In genomic region chr2:171146633-171147032, GRCh38 we compare ENCODE assay signal across 12 cellular contexts. TPM values are rescaled to one million over a fixed set of nuclear protein-coding genes. Genes with fewer than 3 reads are reported as not detected.
DNase-seq lines count a peak whose midpoint lies in the region; ATAC-seq, FAIRE-seq and TF ChIP-seq lines count a peak whose summit lies in the region.
"Had no signal": no experiment of that assay in that cellular context is flagged by ENCODE, and none has a peak within 500 bp of the region (broad histone marks: within the 10 kb centered on the region; RNA-seq: fewer than 3 reads in every experiment).

No MANE protein-coding gene starts in this region.

- peaks cover 88% of the 10 kb centered on the region for H3K79me2 ChIP-seq in endothelial cell of umbilical vein (ENCODE audit: control insufficient read depth, insufficient read depth, low read length)
- peaks cover 100% of the 10 kb centered on the region for H3K79me2 ChIP-seq in GM23248 (ENCODE audit: insufficient read depth)

- no peaks in the 10 kb centered on the region for H3K9me1 ChIP-seq in endothelial cell of umbilical vein (replicated peaks; ENCODE audit: control insufficient read depth, extremely low read depth, insufficient read depth, low read length)

- ATAC-seq in Panc1 = no peak
- no peak for ATAC-seq in HG02870 (IDR thresholded peaks at IDR 0.05; ENCODE audit: unreplicated experiment)
- ATAC-seq: activated CD8-positive, alpha-beta T cell treated with anti-CD3 and anti-CD28 coated beads, Interleukin-2, amount 10 ng/mL, durations not matched to agents 7 days and 5 days; foreskin keratinocyte had no signal

- TF ChIP-seq CTCF in Panc1 (IDR thresholded peaks at IDR 0.05) (no peak), endothelial cell of umbilical vein (IDR thresholded peaks at IDR 0.05; ENCODE audit: extremely low read depth in 1 of 2, insufficient read depth in 1 of 2, low read depth in 1 of 2, low read length in 2 of 2) (no peak), progenitor cell of endocrine pancreas (IDR thresholded peaks at IDR 0.05; ENCODE audit: unreplicated experiment) (no peak)

- peak; percentile 11 for FAIRE-seq in H54 (lab: Jason Lieb, UNC)
- peak; percentile 68 for FAIRE-seq in endothelial cell of umbilical vein (lab: Jason Lieb, UNC)

- no peaks in the 10 kb centered on the region for H3K9me2 ChIP-seq in GM23248 (ENCODE audit: insufficient read depth)

- H3K4me1 Mint-ChIP-seq in progenitor cell of endocrine pancreas (ENCODE audit: low read depth) = peaks cover 35% of the 10 kb centered on the region

- H3K9me3 ChIP-seq in Panc1 (ENCODE audit: control insufficient read depth, insufficient read depth, low read depth, low read length) (peaks cover 3% of the 10 kb centered on the region; the same call in 1 of the 2 replicates), endothelial cell of umbilical vein (replicated peaks; ENCODE audit: control insufficient read depth, insufficient read depth, low read length) (no peaks in the 10 kb centered on the region), GM23248 (ENCODE audit: low read depth) (no peaks in the 10 kb centered on the region)
- H3K9me3 ChIP-seq: stomach had no signal

- 91 to 100% methylated on average over 1 of the region's 1 CpG for WGBS in GM23248 (ENCODE audit: low coverage in 1 of 2, low lambda C conversion rate in 2 of 2, missing lambda C conversion rate in 2 of 2), 2 experiments

- H3K27ac Mint-ChIP-seq in progenitor cell of endocrine pancreas = peak overlapping the region; percentile 56
- H3K27ac Mint-ChIP-seq: activated CD8-positive, alpha-beta T cell treated with anti-CD3 and anti-CD28 coated beads, Interleukin-2, amount 10 ng/mL, durations not matched to agents 7 days and 5 days had no signal

- TSS peak; percentile 5 for BruUV-seq in Panc1 (replicated peaks; lab: Mats Ljungman, UMichigan)
- no TSS peak for BruUV-seq in endothelial cell of umbilical vein (replicated peaks; lab: Mats Ljungman, UMichigan)

- no peaks in the 10 kb centered on the region for H3K9me3 Mint-ChIP-seq in progenitor cell of endocrine pancreas (ENCODE audit: low read depth)

- DNase-seq in H54 (ENCODE audit: insufficient read length, low spot score) (no peak), Panc1 (ENCODE audit: low read depth, low spot score) (no peak), endothelial cell of umbilical vein (ENCODE audit: low read depth, low spot score) (peak; percentile 83), progenitor cell of endocrine pancreas (ENCODE audit: low spot score, unreplicated experiment) (no peak), GM23248 (no peak), NCI-H2029 treated with DMSO at 0.1 percent for 48 hours (lab: John Stamatoyannopoulos, UW) (no peak)
- DNase-seq: activated CD8-positive, alpha-beta T cell treated with anti-CD3 and anti-CD28 coated beads, Interleukin-2, amount 10 ng/mL, durations not matched to agents 7 days and 5 days; DND-41; NCI-H1694; stomach had no signal

- H3K27me3 ChIP-seq in Panc1 (ENCODE audit: control insufficient read depth, insufficient read depth, low read length) (no peaks in the 10 kb centered on the region), endothelial cell of umbilical vein (ENCODE audit: control insufficient read depth in 2 of 2, insufficient read depth in 2 of 2, low read length in 2 of 2) (no peaks in the 10 kb centered on the region), GM23248 (replicated peaks; ENCODE audit: insufficient read depth) (no peaks in the 10 kb centered on the region)
- H3K27me3 ChIP-seq: foreskin keratinocyte, stomach had no signal

- H2AFZ ChIP-seq in endothelial cell of umbilical vein (ENCODE audit: low read depth, low read length) = no peak overlapping the region
- no peak overlapping the region for H2AFZ ChIP-seq in GM23248

- CTCF ChIA-PET in Panc1 (lab: Charles Lee) = no interaction called here
- CTCF ChIA-PET in endothelial cell of umbilical vein (lab: Charles Lee) = interaction anchor here (1.0 to 2.8 kb wide), 5 partner anchors 10 to 269 kb away, joined by 3 to 22 read pairs (median 13); partner anchors contain the start of gene TLK1

- dilution Hi-C loops in endothelial cell of umbilical vein (cut with MboI; ENCODE audit: extremely low pct_ligation_motif_present, low sequenced_read_pairs) = no loop called here

- H4K20me1 ChIP-seq in endothelial cell of umbilical vein (replicated peaks; ENCODE audit: control insufficient read depth, extremely low read depth, insufficient read depth, low read length) (peaks cover 8% of the 10 kb centered on the region), GM23248 (ENCODE audit: insufficient read depth) (peaks cover 23% of the 10 kb centered on the region)

- H3K36me3 ChIP-seq in Panc1 (ENCODE audit: control insufficient read depth, insufficient read depth, low read length) = no peaks in the 10 kb centered on the region
- no peaks in the 10 kb centered on the region for H3K36me3 ChIP-seq in endothelial cell of umbilical vein (ENCODE audit: control insufficient read depth in 2 of 2, extremely low read depth in 1 of 2, insufficient read depth in 2 of 2, low read length in 2 of 2)
- no peaks in the 10 kb centered on the region for H3K36me3 ChIP-seq in GM23248 (ENCODE audit: low read depth)
- H3K36me3 ChIP-seq: stomach had no signal

- peak overlapping the region; percentile 35 for H3K9ac ChIP-seq in endothelial cell of umbilical vein (replicated peaks; ENCODE audit: extremely low read depth, insufficient read depth, low read length)
- H3K9ac ChIP-seq in GM23248 = no peak overlapping the region

- in situ Hi-C loops in Panc1 (cut with HindIII; ENCODE audit: low pct_unique_long_range_greater_than_20kb, low sequenced_read_pairs) = no loop called here
- in situ Hi-C loops in GM23248 (cut with MboI) = no loop called here

- H3K27me3 Mint-ChIP-seq in progenitor cell of endocrine pancreas = no peaks in the 10 kb centered on the region

- H3K4me2 ChIP-seq in endothelial cell of umbilical vein (ENCODE audit: insufficient read depth, low read length) = peak overlapping the region; percentile 51
- no peak overlapping the region for H3K4me2 ChIP-seq in GM23248 (ENCODE audit: unreplicated experiment)

- H3K4me1 ChIP-seq in Panc1 (ENCODE audit: control insufficient read depth, insufficient read depth, low read length) (peaks cover 15% of the 10 kb centered on the region; the same call in 1 of the 2 replicates), endothelial cell of umbilical vein (ENCODE audit: control insufficient read depth, extremely low read depth, insufficient read depth, low read length) (peaks cover 29% of the 10 kb centered on the region), GM23248 (ENCODE audit: insufficient read depth) (peaks cover 6% of the 10 kb centered on the region)

- H3F3A ChIP-seq in GM23248 (ENCODE audit: insufficient read depth) = peaks cover 8% of the 10 kb centered on the region; the same call in 1 of the 2 replicates

- intact Hi-C loops in Panc1 (cut with micrococcal nuclease; ENCODE audit: unreplicated experiment) = no loop called here
- intact Hi-C loops in endothelial cell of umbilical vein (cut with micrococcal nuclease) = loop anchor here (1.0 kb wide), 1 partner anchor 13 kb away; no protein-coding TSS in a partner anchor

- POLR2A ChIA-PET in Panc1 (lab: Charles Lee) (no interaction called here), endothelial cell of umbilical vein (lab: Charles Lee) (interaction anchor here (0.6 kb wide), 1 partner anchor 60 kb away, joined by 5 read pairs; no protein-coding TSS in a partner anchor)

- no peak overlapping the region for H3K4me3 Mint-ChIP-seq in progenitor cell of endocrine pancreas (ENCODE audit: low read depth)
- H3K4me3 Mint-ChIP-seq: activated CD8-positive, alpha-beta T cell treated with anti-CD3 and anti-CD28 coated beads, Interleukin-2, amount 10 ng/mL, durations not matched to agents 7 days and 5 days had no signal

- H3K36me3 Mint-ChIP-seq in progenitor cell of endocrine pancreas (ENCODE audit: insufficient read depth) = peaks cover 4% of the 10 kb centered on the region

- TF ChIP-seq POLR2A in H54 (IDR thresholded peaks at IDR 0.05; ENCODE audit: low read depth, low read length) = no peak
- no peak for TF ChIP-seq POLR2A in endothelial cell of umbilical vein (IDR thresholded peaks at IDR 0.05; ENCODE audit: low read depth, low read length)

- H3K4me3 ChIP-seq in Panc1 (ENCODE audit: low read depth in 2 of 2, low read length in 2 of 2) = no peak overlapping the region
- H3K4me3 ChIP-seq in endothelial cell of umbilical vein (replicated peaks in 1 of 3; ENCODE audit: insufficient read depth in 1 of 3, low read depth in 1 of 3, low read length in 3 of 3) = peak overlapping the region in 1 of 3 experiments; percentile 26
- H3K4me3 ChIP-seq in GM23248 = no peak overlapping the region
- H3K4me3 ChIP-seq: stomach had no signal

- H3K27ac ChIP-seq in Panc1 (ENCODE audit: low read length) = no peak overlapping the region
- H3K27ac ChIP-seq in endothelial cell of umbilical vein (ENCODE audit: insufficient read depth, low read depth, low read length) = peak overlapping the region; percentile 71
- no peak overlapping the region for H3K27ac ChIP-seq in GM23248
- H3K27ac ChIP-seq: foreskin keratinocyte had no signal

TF ChIP-seq in endothelial cell of umbilical vein, 7 proteins besides CTCF, POLR2A, EP300 and RAD21 (continues in another document):
- TF ChIP-seq MAX (IDR thresholded peaks at IDR 0.05; ENCODE audit: insufficient read depth, insufficient read length) (no peak), POLR2AphosphoS5 (IDR thresholded peaks at IDR 0.05; ENCODE audit: insufficient read depth, low read depth, low read length) (no peak), FOS (IDR thresholded peaks at IDR 0.05; ENCODE audit: borderline replicate concordance, insufficient read depth, low read length) (no peak), JUN (IDR thresholded peaks at IDR 0.05; ENCODE audit: borderline replicate concordance, insufficient read depth, insufficient read length, low read depth) (no peak), EZH2 (IDR thresholded peaks at IDR 0.05; ENCODE audit: borderline replicate concordance, low read depth, low read length, severe bottlenecking) (no peak)

RNA-seq across cellular contexts. Expression of gene TLK1, which starts 14.1 kb away (rescaled TPM):
- 92.9 TPM for total RNA-seq in Panc1 (2021; ENCODE audit: unreplicated experiment)
- 25.2 TPM for polyA plus RNA-seq in Panc1 (2012; ENCODE audit: insufficient read length)
- total RNA-seq in endothelial cell of umbilical vein = 53.7 and 62.7 TPM in 2 replicates
- polyA plus RNA-seq in endothelial cell of umbilical vein = 4.1 and 5.8 TPM in 2 replicates
- 9.5 and 9.7 TPM in 2 replicates for polyA plus RNA-seq in endothelial cell of umbilical vein (2011; cell fraction: cytosol; rRNA removed)
- 11.8 and 14.2 TPM in 2 replicates for polyA plus RNA-seq in endothelial cell of umbilical vein (2011; cell fraction: nucleus; rRNA removed)
- 23.2 and 24.8 TPM in 2 replicates for polyA plus RNA-seq in endothelial cell of umbilical vein (2012)
- 11.1 and 15.6 TPM in 2 replicates for polyA minus RNA-seq in endothelial cell of umbilical vein
- 14.4 TPM for polyA minus RNA-seq in endothelial cell of umbilical vein (2011; cell fraction: cytosol; rRNA and poly(A)+ RNA removed)
- 37.4 and 41.5 TPM in 2 replicates for polyA minus RNA-seq in endothelial cell of umbilical vein (2011; cell fraction: nucleus; rRNA and poly(A)+ RNA removed)
- 75.2 and 76.8 TPM in 2 replicates for total RNA-seq in progenitor cell of endocrine pancreas
- 9.6 and 23.6 TPM in 2 replicates for total RNA-seq in GM23248 (2014; rRNA removed; shearing (Covaris generic))
- polyA plus RNA-seq in GM23248 (2016; fragmentation: Nextera tagmentation; extraction: Ambion mirVana) = 23.7 and 25.6 TPM in 2 replicates
